18 cellular contexts compared by ENCODE assay signal in genomic region chr2:69994166-69994565, GRCh38. TPM values are rescaled to one million over a fixed set of nuclear protein-coding genes. Genes with fewer than 3 reads are reported as not detected.
DNase-seq lines count a peak whose midpoint lies in the region; TF ChIP-seq lines count a peak whose summit lies in the region.
"Had no signal": no experiment of that assay in that cellular context is flagged by ENCODE, and none has a peak within 500 bp of the region (broad histone marks: within the 10 kb centered on the region; RNA-seq: fewer than 3 reads in every experiment).

No MANE protein-coding gene starts in this region.

- no peak for TF ChIP-seq POLR2A in suprapubic skin (IDR thresholded peaks at IDR 0.05)

- no peak for TF ChIP-seq EP300 in suprapubic skin (IDR thresholded peaks at IDR 0.05)

- H3K27me3 ChIP-seq in suprapubic skin = no peaks in the 10 kb centered on the region

- H3K4me1 ChIP-seq in suprapubic skin = peaks cover 2% of the 10 kb centered on the region

- TF ChIP-seq CTCF in suprapubic skin (IDR thresholded peaks at IDR 0.05) = no peak

- DNase-seq in activated effector memory CD4-positive, alpha-beta T cell treated with anti-CD3 and anti-CD28 coated beads, Interleukin-2, amount 50 U/mL, for 16 hours = peak; percentile 45
- DNase-seq in activated effector memory CD4-positive, alpha-beta T cell treated with Interleukin-2 at 50 U/mL for 16 hours = no peak
- peak; percentile 40 for DNase-seq in activated CD8-positive, alpha-beta memory T cell treated with anti-CD3 and anti-CD28 coated beads, Interleukin-2, amount 50 U/mL, for 48 hours
- DNase-seq in mesenteric fat pad (ENCODE audit: low spot score) = peak; percentile 69
- peak; percentile 34 to 49 for DNase-seq in suprapubic skin (ENCODE audit: low spot score in 2 of 2)
- no peak for DNase-seq in HPDE6-E6E7 (ENCODE audit: extremely low spot score)
- no peak for DNase-seq in NK-92 (lab: John Stamatoyannopoulos, UW; ENCODE audit: unreplicated experiment)
- DNase-seq: EL, GF-D8, Karpas-422, MV-4-11, NCI-H1105 treated with DMSO at 0.1 percent for 48 hours, NCI-H2081, NCI-H2171, NCI-H345, NCI-H524, NCI-H774 had no signal

- no peak overlapping the region for H3K4me3 ChIP-seq in suprapubic skin

- H3K27ac ChIP-seq in suprapubic skin = no peak overlapping the region
- H3K27ac ChIP-seq: C4-2B had no signal

- peaks cover 12% of the 10 kb centered on the region for H3K36me3 ChIP-seq in suprapubic skin

- no peaks in the 10 kb centered on the region for H3K9me3 ChIP-seq in suprapubic skin

- WGBS in suprapubic skin = 80% methylated on average over 5 of the region's 6 CpGs

RNA-seq across cellular contexts. Expression of gene ASPRV1, which starts 32.7 kb away (rescaled TPM):
- total RNA-seq in mesenteric fat pad (1.1 TPM), suprapubic skin (100 to 1,000 TPM in 3 of 4 donors, 10 to 100 TPM in 1; 45.3 to 805 (median 558) TPM)

Comparison
In these comparisons a context has a peak if more than half of its experiments do, and no peak if none do; other contexts are left out.
1. DNase-seq: peak in activated effector memory CD4-positive, alpha-beta T cell treated with anti-CD3 and anti-CD28 coated beads, Interleukin-2, amount 50 U/mL, for 16 hours (single experiment), activated CD8-positive, alpha-beta memory T cell treated with anti-CD3 and anti-CD28 coated beads, Interleukin-2, amount 50 U/mL, for 48 hours (single experiment), mesenteric fat pad (single experiment) and suprapubic skin (2 of 2); none in activated effector memory CD4-positive, alpha-beta T cell treated with Interleukin-2 at 50 U/mL for 16 hours (single experiment), HPDE6-E6E7 (single experiment) and NK-92 (single experiment).
2. RNA of gene ASPRV1, which starts 32.7 kb away (total RNA-seq): 45.3 to 805 TPM in suprapubic skin; 1.1 TPM in mesenteric fat pad (single experiment); every median in the first group is over 10 times any median in the second.